In genomic region chr12:57751788-57752667, GRCh38 we compare ENCODE assay signal across 1 cellular context.
TF ChIP-seq lines count a peak whose summit lies in the region.

Gene CDK4 (minus strand): TSS chr12:57752310. CDS start chr12:57751717, 593 bp downstream.

TF ChIP-seq in HepG2, 621 proteins besides CTCF, POLR2A, EP300 and RAD21 (continued from another document and continues in another):
- TF ChIP-seq ZNF30 (CRISPR knock-in tag; IDR thresholded peaks at IDR 0.05) (no peak), ZNF652 (CRISPR knock-in tag; IDR thresholded peaks at IDR 0.05; ENCODE audit: borderline replicate concordance, low read depth) (0 out of 2 replicates have a peak, but pooled peaks have one; percentile 18), ZNF746 (CRISPR knock-in tag; IDR thresholded peaks at IDR 0.05) (peak; percentile 93), ZNF567 (CRISPR knock-in tag; IDR thresholded peaks at IDR 0.05; ENCODE audit: borderline replicate concordance) (peak; percentile 31; the same call in 1 of the 2 replicates), ZNF749 (CRISPR knock-in tag; IDR thresholded peaks at IDR 0.05; ENCODE audit: borderline replicate concordance) (peak; percentile 91; the same call in 1 of the 2 replicates), MED13 (CRISPR knock-in tag; IDR thresholded peaks at IDR 0.05) (peak; percentile 65; the same call in 1 of the 2 replicates), ZSCAN9 (CRISPR knock-in tag; IDR thresholded peaks at IDR 0.05; ENCODE audit: borderline replicate concordance) (no peak; the same call in none of the 2 replicates), HNRNPUL1 (IDR thresholded peaks at IDR 0.05; ENCODE audit: low read depth, low read length) (0 out of 2 replicates have a peak, but pooled peaks have one; percentile 48), ZNF83 (CRISPR knock-in tag; IDR thresholded peaks at IDR 0.05; ENCODE audit: borderline replicate concordance) (no peak), NR2F2 (IDR thresholded peaks at IDR 0.05; ENCODE audit: borderline replicate concordance, low read depth) (no peak), ZNF740 (CRISPR knock-in tag; IDR thresholded peaks at IDR 0.05) (peak; percentile 97), ZNF414 (CRISPR knock-in tag; IDR thresholded peaks at IDR 0.05) (peak; percentile 89), KMT2B (CRISPR knock-in tag; IDR thresholded peaks at IDR 0.05) (peak; percentile 86), TBX3 (IDR thresholded peaks at IDR 0.05; ENCODE audit: borderline replicate concordance) (peak; percentile 94), ZNF12 (CRISPR knock-in tag; IDR thresholded peaks at IDR 0.05) (no peak; the same call in 1 of the 2 replicates), ZSCAN29 (CRISPR knock-in tag; conservative IDR thresholded peaks at IDR 0.05) (no peak), ZNF232 (CRISPR knock-in tag; IDR thresholded peaks at IDR 0.05; ENCODE audit: borderline replicate concordance) (peak; percentile 84; the same call in 1 of the 2 replicates), ATF7 (IDR thresholded peaks at IDR 0.05) (no peak), ATF7 (CRISPR knock-in tag; IDR thresholded peaks at IDR 0.05) (no peak), ZNF773 (CRISPR knock-in tag; IDR thresholded peaks at IDR 0.05; ENCODE audit: borderline replicate concordance) (0 out of 2 replicates have a peak, but pooled peaks have one; percentile 74), GATA4 (IDR thresholded peaks at IDR 0.05; ENCODE audit: borderline replicate concordance, low read depth) (no peak), HMGXB4 (CRISPR knock-in tag; IDR thresholded peaks at IDR 0.05; ENCODE audit: borderline replicate concordance in 1 of 2, low read depth in 1 of 2) (peak; percentile 92 to 95), HDAC2 (CRISPR knock-in tag; IDR thresholded peaks at IDR 0.05) (peak; percentile 83; the same call in 1 of the 2 replicates), ZNF841 (CRISPR knock-in tag; IDR thresholded peaks at IDR 0.05; ENCODE audit: borderline replicate concordance) (no peak), ZNF781 (CRISPR knock-in tag; IDR thresholded peaks at IDR 0.05; ENCODE audit: borderline replicate concordance, not compliant biosample characterization) (peak; percentile 83), ZNF569 (CRISPR knock-in tag; IDR thresholded peaks at IDR 0.05; ENCODE audit: borderline replicate concordance) (peak; percentile 23; the same call in 1 of the 2 replicates), RBM39 (IDR thresholded peaks at IDR 0.05; ENCODE audit: low read depth, low read length, poor library complexity, severe bottlenecking) (peak; percentile 96), ZMAT5 (CRISPR knock-in tag; IDR thresholded peaks at IDR 0.05; ENCODE audit: borderline replicate concordance, low read depth) (no peak), KLF9 (CRISPR knock-in tag; IDR thresholded peaks at IDR 0.05; ENCODE audit: low read depth) (peak; percentile 36; the same call in 1 of the 2 replicates), HMGA1 (CRISPR knock-in tag; conservative IDR thresholded peaks at IDR 0.05) (no peak), ZFP82 (CRISPR knock-in tag; IDR thresholded peaks at IDR 0.05; ENCODE audit: borderline replicate concordance) (peak; percentile 98; the same call in 1 of the 2 replicates), CBX5 (CRISPR knock-in tag; IDR thresholded peaks at IDR 0.05; ENCODE audit: borderline replicate concordance) (peak; percentile 43; the same call in 1 of the 2 replicates), MTF1 (CRISPR knock-in tag; IDR thresholded peaks at IDR 0.05) (no peak), PPARG (CRISPR knock-in tag; conservative IDR thresholded peaks at IDR 0.05) (0 out of 2 replicates have a peak, but pooled peaks have one; percentile 23), ZNF644 (CRISPR knock-in tag; IDR thresholded peaks at IDR 0.05; ENCODE audit: low read depth) (no peak), MLX (CRISPR knock-in tag; IDR thresholded peaks at IDR 0.05) (peak; percentile 96), ZNF577 (CRISPR knock-in tag; IDR thresholded peaks at IDR 0.05; ENCODE audit: borderline replicate concordance, low read depth) (peak; percentile 91; the same call in 1 of the 2 replicates), MXI1 (IDR thresholded peaks at IDR 0.05; ENCODE audit: borderline replicate concordance, low read depth, low read length) (peak; percentile 97; the same call in 2 of the 3 replicates)
- TF ChIP-seq, protein P1, sequence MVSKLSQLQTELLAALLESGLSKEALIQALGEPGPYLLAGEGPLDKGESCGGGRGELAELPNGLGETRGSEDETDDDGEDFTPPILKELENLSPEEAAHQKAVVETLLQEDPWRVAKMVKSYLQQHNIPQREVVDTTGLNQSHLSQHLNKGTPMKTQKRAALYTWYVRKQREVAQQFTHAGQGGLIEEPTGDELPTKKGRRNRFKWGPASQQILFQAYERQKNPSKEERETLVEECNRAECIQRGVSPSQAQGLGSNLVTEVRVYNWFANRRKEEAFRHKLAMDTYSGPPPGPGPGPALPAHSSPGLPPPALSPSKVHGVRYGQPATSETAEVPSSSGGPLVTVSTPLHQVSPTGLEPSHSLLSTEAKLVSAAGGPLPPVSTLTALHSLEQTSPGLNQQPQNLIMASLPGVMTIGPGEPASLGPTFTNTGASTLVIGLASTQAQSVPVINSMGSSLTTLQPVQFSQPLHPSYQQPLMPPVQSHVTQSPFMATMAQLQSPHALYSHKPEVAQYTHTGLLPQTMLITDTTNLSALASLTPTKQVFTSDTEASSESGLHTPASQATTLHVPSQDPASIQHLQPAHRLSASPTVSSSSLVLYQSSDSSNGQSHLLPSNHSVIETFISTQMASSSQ (IDR thresholded peaks at IDR 0.05; ENCODE audit: low read depth), result no peak
- TF ChIP-seq, protein P1 (CRISPR knock-in tag; IDR thresholded peaks at IDR 0.05; ENCODE audit: borderline replicate concordance), result peak; percentile 83; the same call in 1 of the 2 replicates
- TF ChIP-seq, protein P2, sequence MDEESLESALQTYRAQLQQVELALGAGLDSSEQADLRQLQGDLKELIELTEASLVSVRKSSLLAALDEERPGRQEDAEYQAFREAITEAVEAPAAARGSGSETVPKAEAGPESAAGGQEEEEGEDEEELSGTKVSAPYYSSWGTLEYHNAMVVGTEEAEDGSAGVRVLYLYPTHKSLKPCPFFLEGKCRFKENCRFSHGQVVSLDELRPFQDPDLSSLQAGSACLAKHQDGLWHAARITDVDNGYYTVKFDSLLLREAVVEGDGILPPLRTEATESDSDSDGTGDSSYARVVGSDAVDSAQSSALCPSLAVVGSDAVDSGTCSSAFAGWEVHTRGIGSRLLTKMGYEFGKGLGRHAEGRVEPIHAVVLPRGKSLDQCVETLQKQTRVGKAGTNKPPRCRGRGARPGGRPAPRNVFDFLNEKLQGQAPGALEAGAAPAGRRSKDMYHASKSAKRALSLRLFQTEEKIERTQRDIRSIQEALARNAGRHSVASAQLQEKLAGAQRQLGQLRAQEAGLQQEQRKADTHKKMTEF (CRISPR knock-in tag; IDR thresholded peaks at IDR 0.05), result peak; percentile 97
- TF ChIP-seq, protein P3, sequence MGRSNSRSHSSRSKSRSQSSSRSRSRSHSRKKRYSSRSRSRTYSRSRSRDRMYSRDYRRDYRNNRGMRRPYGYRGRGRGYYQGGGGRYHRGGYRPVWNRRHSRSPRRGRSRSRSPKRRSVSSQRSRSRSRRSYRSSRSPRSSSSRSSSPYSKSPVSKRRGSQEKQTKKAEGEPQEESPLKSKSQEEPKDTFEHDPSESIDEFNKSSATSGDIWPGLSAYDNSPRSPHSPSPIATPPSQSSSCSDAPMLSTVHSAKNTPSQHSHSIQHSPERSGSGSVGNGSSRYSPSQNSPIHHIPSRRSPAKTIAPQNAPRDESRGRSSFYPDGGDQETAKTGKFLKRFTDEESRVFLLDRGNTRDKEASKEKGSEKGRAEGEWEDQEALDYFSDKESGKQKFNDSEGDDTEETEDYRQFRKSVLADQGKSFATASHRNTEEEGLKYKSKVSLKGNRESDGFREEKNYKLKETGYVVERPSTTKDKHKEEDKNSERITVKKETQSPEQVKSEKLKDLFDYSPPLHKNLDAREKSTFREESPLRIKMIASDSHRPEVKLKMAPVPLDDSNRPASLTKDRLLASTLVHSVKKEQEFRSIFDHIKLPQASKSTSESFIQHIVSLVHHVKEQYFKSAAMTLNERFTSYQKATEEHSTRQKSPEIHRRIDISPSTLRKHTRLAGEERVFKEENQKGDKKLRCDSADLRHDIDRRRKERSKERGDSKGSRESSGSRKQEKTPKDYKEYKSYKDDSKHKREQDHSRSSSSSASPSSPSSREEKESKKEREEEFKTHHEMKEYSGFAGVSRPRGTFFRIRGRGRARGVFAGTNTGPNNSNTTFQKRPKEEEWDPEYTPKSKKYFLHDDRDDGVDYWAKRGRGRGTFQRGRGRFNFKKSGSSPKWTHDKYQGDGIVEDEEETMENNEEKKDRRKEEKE (IDR thresholded peaks at IDR 0.05), result no peak
- TF ChIP-seq, protein P4, sequence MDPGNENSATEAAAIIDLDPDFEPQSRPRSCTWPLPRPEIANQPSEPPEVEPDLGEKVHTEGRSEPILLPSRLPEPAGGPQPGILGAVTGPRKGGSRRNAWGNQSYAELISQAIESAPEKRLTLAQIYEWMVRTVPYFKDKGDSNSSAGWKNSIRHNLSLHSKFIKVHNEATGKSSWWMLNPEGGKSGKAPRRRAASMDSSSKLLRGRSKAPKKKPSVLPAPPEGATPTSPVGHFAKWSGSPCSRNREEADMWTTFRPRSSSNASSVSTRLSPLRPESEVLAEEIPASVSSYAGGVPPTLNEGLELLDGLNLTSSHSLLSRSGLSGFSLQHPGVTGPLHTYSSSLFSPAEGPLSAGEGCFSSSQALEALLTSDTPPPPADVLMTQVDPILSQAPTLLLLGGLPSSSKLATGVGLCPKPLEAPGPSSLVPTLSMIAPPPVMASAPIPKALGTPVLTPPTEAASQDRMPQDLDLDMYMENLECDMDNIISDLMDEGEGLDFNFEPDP (CRISPR knock-in tag; conservative IDR thresholded peaks at IDR 0.05), result 0 out of 2 replicates have a peak, but pooled peaks have one; percentile 3
- TF ChIP-seq, protein P5, sequence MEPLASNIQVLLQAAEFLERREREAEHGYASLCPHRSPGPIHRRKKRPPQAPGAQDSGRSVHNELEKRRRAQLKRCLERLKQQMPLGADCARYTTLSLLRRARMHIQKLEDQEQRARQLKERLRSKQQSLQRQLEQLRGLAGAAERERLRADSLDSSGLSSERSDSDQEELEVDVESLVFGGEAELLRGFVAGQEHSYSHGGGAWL (CRISPR knock-in tag; IDR thresholded peaks at IDR 0.05), result peak; percentile 93
